ENCODE assay signal across 11 cellular contexts in the genomic region with DNA sequence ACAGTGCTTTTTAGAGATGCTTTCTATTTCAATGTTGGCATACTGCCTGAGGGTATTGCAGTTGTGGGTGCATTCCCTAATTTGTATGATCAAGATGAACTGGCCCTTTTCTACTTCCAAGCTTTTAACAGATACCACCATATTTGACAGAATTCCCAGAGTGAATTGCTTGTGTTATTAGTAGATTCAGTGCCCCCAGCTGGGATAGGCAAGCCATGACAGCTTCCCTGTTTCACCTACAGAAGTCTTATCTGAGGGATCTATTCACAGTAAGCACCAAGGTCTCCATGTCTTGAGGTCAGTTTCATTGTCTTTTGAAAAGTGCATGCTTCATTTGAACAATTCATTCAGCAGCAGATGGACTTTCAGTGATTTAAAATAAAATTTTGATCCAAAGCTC.
DNase-seq lines count a peak whose midpoint lies in the region; ATAC-seq, FAIRE-seq and TF ChIP-seq lines count a peak whose summit lies in the region.
"Had no signal": no experiment of that assay in that cellular context is flagged by ENCODE, and none has a peak within 500 bp of the region (broad histone marks: within the 10 kb centered on the region; RNA-seq: fewer than 3 reads in every experiment).

No MANE protein-coding gene starts in this region.

- H3K9me3 ChIP-seq in keratinocyte (ENCODE audit: control insufficient read depth, low read depth, low read length) (no peaks in the 10 kb centered on the region), colonic mucosa (no peaks in the 10 kb centered on the region)
- H3K9me3 ChIP-seq: lower lobe of right lung had no signal

- H4K20me1 ChIP-seq in keratinocyte (ENCODE audit: control insufficient read depth, extremely low read depth, insufficient read depth, low read length): no peaks in the 10 kb centered on the region

- H3K4me3 ChIP-seq in keratinocyte (ENCODE audit: control insufficient read depth in 2 of 3, extremely low read depth in 1 of 3, insufficient read depth in 2 of 3, low read depth in 1 of 3, low read length in 3 of 3) (no peak overlapping the region), colonic mucosa (no peak overlapping the region)
- H3K4me3 ChIP-seq: lower lobe of right lung, skin epidermis had no signal

- H3K9me3 Mint-ChIP-seq in HFFc6: no peaks in the 10 kb centered on the region
- H3K9me3 Mint-ChIP-seq in activated T-cell treated with anti-CD3 and anti-CD28 coated beads, Interleukin-2, amount 50 U/mL, for 4 hours: no peaks in the 10 kb centered on the region

- dilution Hi-C loops in keratinocyte (cut with MboI; ENCODE audit: extremely low pct_ligation_motif_present, low sequenced_read_pairs): no loop called here

- H2AFZ ChIP-seq in keratinocyte (ENCODE audit: control insufficient read depth, low read length): no peak overlapping the region

- peaks cover 6 to 13% of the 10 kb centered on the region in 2 experiments for H3K36me3 ChIP-seq in keratinocyte (ENCODE audit: control insufficient read depth in 2 of 2, extremely low read depth in 1 of 2, insufficient read depth in 2 of 2, low read length in 2 of 2)
- no peaks in the 10 kb centered on the region for H3K36me3 ChIP-seq in colonic mucosa

- H3K4me1 ChIP-seq in keratinocyte (ENCODE audit: control insufficient read depth, extremely low read depth, insufficient read depth, low read length) (no peaks in the 10 kb centered on the region), colonic mucosa (no peaks in the 10 kb centered on the region)
- H3K4me1 ChIP-seq: lower lobe of right lung had no signal

- H3K4me1 Mint-ChIP-seq in HFFc6 (ENCODE audit: low read depth): peaks cover 34% of the 10 kb centered on the region
- no peaks in the 10 kb centered on the region for H3K4me1 Mint-ChIP-seq in activated T-cell treated with anti-CD3 and anti-CD28 coated beads, Interleukin-2, amount 50 U/mL, for 4 hours (ENCODE audit: low read depth)

- FAIRE-seq in keratinocyte (lab: Jason Lieb, UNC): no peak

- ATAC-seq in activated T-cell treated with anti-CD3 and anti-CD28 coated beads, Interleukin-2, amount 50 U/mL, for 4 hours: no peak
- ATAC-seq: lower lobe of right lung had no signal

- DNase-seq in Ammon's horn (ENCODE audit: low spot score): peak; percentile 32
- DNase-seq in HFFc6: peak; percentile 15
- peak; percentile 19 for DNase-seq in astrocyte of the hippocampus (ENCODE audit: low read depth, low spot score)
- DNase-seq in keratinocyte (ENCODE audit: low read depth, low spot score): no peak
- DNase-seq in colonic mucosa: no peak
- DNase-seq in stimulated activated naive CD4-positive, alpha-beta T cell (lab: John Stamatoyannopoulos, UW): no peak
- DNase-seq in 8988T: no peak
- DNase-seq in activated T-cell treated with anti-CD3 and anti-CD28 coated beads, Interleukin-2, amount 50 U/mL, for 4 hours: no peak
- DNase-seq: lower lobe of right lung had no signal

- H3K79me2 ChIP-seq in keratinocyte (ENCODE audit: control insufficient read depth, insufficient read depth, low read length): no peaks in the 10 kb centered on the region

- H3K27ac Mint-ChIP-seq in HFFc6: no peak overlapping the region

- H3K4me2 ChIP-seq in keratinocyte (ENCODE audit: control insufficient read depth, extremely low read depth, insufficient read depth, low read depth, low read length): no peak overlapping the region

- no peak overlapping the region for H3K4me3 Mint-ChIP-seq in HFFc6
- no peak overlapping the region for H3K4me3 Mint-ChIP-seq in activated T-cell treated with anti-CD3 and anti-CD28 coated beads, Interleukin-2, amount 50 U/mL, for 4 hours

- peaks cover 27% of the 10 kb centered on the region for H3K36me3 Mint-ChIP-seq in HFFc6 (ENCODE audit: low read depth)
- peaks cover 34% of the 10 kb centered on the region for H3K36me3 Mint-ChIP-seq in activated T-cell treated with anti-CD3 and anti-CD28 coated beads, Interleukin-2, amount 50 U/mL, for 4 hours (ENCODE audit: insufficient read depth)

- TF ChIP-seq CTCF in HFFc6 (IDR thresholded peaks at IDR 0.05): peak; percentile 61
- TF ChIP-seq CTCF in keratinocyte (optimal IDR thresholded peaks at IDR 0.05 in 1 of 3, IDR thresholded peaks at IDR 0.05 in 1 of 3, conservative IDR thresholded peaks at IDR 0.05 in 1 of 3; ENCODE audit: extremely low read depth in 1 of 3, insufficient read depth in 2 of 3, low read length in 3 of 3): peak in 2 of 3 experiments; percentile 32 to 36
- no peak for TF ChIP-seq CTCF in colonic mucosa (IDR thresholded peaks at IDR 0.05)

- H3K27me3 ChIP-seq in keratinocyte (ENCODE audit: control insufficient read depth, extremely low read depth, insufficient read depth, low read length): no peaks in the 10 kb centered on the region
- no peaks in the 10 kb centered on the region for H3K27me3 ChIP-seq in colonic mucosa

- intact Hi-C loops in colonic mucosa (cut with DNase I): no loop called here

- H3K9ac ChIP-seq in keratinocyte (ENCODE audit: control insufficient read depth, extremely low read depth, insufficient read depth, low read length): no peak overlapping the region
- no peak overlapping the region for H3K9ac ChIP-seq in colonic mucosa (ENCODE audit: low read depth in 2 of 2, low read length in 2 of 2)

- H3K27ac ChIP-seq in keratinocyte (ENCODE audit: control insufficient read depth, insufficient read depth, low read length): no peak overlapping the region
- H3K27ac ChIP-seq in colonic mucosa: no peak overlapping the region
- H3K27ac ChIP-seq: epithelial cell of prostate, lower lobe of right lung, skin epidermis had no signal

- peaks cover 3% of the 10 kb centered on the region; the same call in 1 of the 2 replicates for H3K27me3 Mint-ChIP-seq in HFFc6 (ENCODE audit: insufficient read depth)
- no peaks in the 10 kb centered on the region for H3K27me3 Mint-ChIP-seq in activated T-cell treated with anti-CD3 and anti-CD28 coated beads, Interleukin-2, amount 50 U/mL, for 4 hours (ENCODE audit: low read depth)

- no peaks in the 10 kb centered on the region for H3K9me1 ChIP-seq in keratinocyte (ENCODE audit: control insufficient read depth, extremely low read depth, insufficient read depth, low read length)

Comparison
In these comparisons a context has a peak if more than half of its experiments do, and no peak if none do; other contexts are left out.
1. DNase-seq: peak in Ammon's horn (single experiment), HFFc6 (single experiment) and astrocyte of the hippocampus (single experiment); none in keratinocyte (single experiment), colonic mucosa (single experiment), stimulated activated naive CD4-positive, alpha-beta T cell (0 of 6), 8988T (single experiment) and activated T-cell treated with anti-CD3 and anti-CD28 coated beads, Interleukin-2, amount 50 U/mL, for 4 hours (single experiment).